Comparison of ENCODE assay signal across 35 cellular contexts in genomic region chr2:5231287-5231686, GRCh38.
"Had no signal": no experiment of that assay in that cellular context is flagged by ENCODE, and none has a peak within 500 bp of the region (broad histone marks: within the 10 kb centered on the region; RNA-seq: fewer than 3 reads in every experiment).

No MANE protein-coding gene starts in this region.

- H3K27me3 ChIP-seq: MG63 had no signal

- DNase-seq: Karpas-422, Kasumi-1, MG63, MM.1S, MV-4-11, NCI-H1048, NCI-H1092, NCI-H1092 treated with DMSO at 0.1 percent for 48 hours, NCI-H1105, NCI-H1105 treated with DMSO at 0.1 percent for 48 hours, NCI-H1417, NCI-H1417 treated with DMSO at 0.1 percent for 48 hours, NCI-H1436, NCI-H1436 treated with DMSO at 0.1 percent for 48 hours, NCI-H146, NCI-H1694, NCI-H1694 treated with DMSO at 0.1 percent for 48 hours, NCI-H187, NCI-H187 treated with DMSO at 0.1 percent for 48 hours, NCI-H1930, NCI-H2029, NCI-H2029 treated with DMSO at 0.1 percent for 48 hours, NCI-H2081, NCI-H2081 treated with DMSO at 0.1 percent for 48 hours, NCI-H2107, NCI-H2171, NCI-H2171 treated with DMSO at 0.1 percent for 48 hours, NCI-H2227 treated with DMSO at 0.1 percent for 48 hours, NCI-H226, NCI-H345, NCI-H446, NCI-H446 treated with DMSO at 0.1 percent for 48 hours, NCI-H510A, NCI-H510A treated with DMSO at 0.1 percent for 48 hours had no signal

- H3K27ac ChIP-seq: KMS-11 had no signal

- H3K4me3 ChIP-seq: MG63 had no signal

- H3K9ac ChIP-seq: KMS-11 had no signal

- H3K36me3 ChIP-seq: MG63 had no signal

- H3K4me2 ChIP-seq: KMS-11 had no signal

- H3K9me3 ChIP-seq: MG63 had no signal
